ENCODE assay signal across 20 cellular contexts in genomic region chr16:5668553-5668952, GRCh38.
"Had no signal": no experiment of that assay in that cellular context is flagged by ENCODE, and none has a peak within 500 bp of the region (broad histone marks: within the 10 kb centered on the region; RNA-seq: fewer than 3 reads in every experiment).

No MANE protein-coding gene starts in this region.

- ATAC-seq: Panc1, PC-3, SK-N-SH treated with all-trans-retinoic acid at 6 μM for 48 hours had no signal

- DNase-seq: Karpas-422, KG1, MG63, NCI-H1092, NCI-H1105 treated with DMSO at 0.1 percent for 48 hours, NCI-H1417 treated with DMSO at 0.1 percent for 48 hours, NCI-H146, NCI-H1694 treated with DMSO at 0.1 percent for 48 hours, NCI-H1930, NCI-H2081, NCI-H2107, NCI-H524, NCI-H526 treated with DMSO at 0.1 percent for 48 hours, NCI-H774, PC-3, SHP77, SJCRH30, T-helper 1 cell had no signal
